Comparison of ENCODE assay signal across 8 cellular contexts in the genomic region with DNA sequence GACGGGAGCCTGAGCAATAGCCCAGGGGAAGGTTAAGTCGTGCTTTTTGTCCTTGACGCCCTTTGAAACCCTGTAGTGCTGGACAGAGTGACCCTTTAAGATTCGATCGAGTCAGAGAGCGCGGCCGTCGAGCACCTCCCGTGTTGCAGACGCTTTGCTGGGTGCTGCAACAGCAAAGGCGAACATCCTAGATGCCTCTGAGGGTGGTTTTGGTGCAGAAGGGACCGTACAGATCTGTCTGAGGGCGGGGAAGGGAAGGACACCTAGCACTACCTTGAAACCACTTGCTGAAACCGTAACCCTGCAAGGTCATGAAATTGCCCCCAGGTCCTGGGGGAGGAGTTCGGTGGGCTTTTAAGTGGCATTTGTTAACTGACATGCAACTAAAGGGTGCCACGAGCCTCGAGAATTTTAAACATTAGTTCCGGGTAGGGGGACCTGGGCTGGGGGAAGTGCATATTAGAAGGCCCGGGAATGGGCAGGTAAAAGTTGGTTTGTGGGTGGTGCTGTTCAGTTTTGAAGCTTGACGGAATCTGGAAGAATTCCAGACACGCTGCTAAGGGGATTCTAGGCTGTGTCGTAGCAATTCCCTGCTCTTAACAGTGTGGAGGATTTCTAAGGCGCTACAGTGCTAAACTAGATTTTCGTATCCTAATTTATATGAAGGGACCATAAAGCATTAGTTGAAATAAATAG. TPM values are rescaled to one million over a fixed set of nuclear protein-coding genes. Genes with fewer than 3 reads are reported as not detected.
DNase-seq lines count a peak whose midpoint lies in the region; ATAC-seq and TF ChIP-seq lines count a peak whose summit lies in the region.

No MANE protein-coding gene starts in this region.

- ATAC-seq in CD4-positive, alpha-beta T cell (ENCODE audit: poor library complexity), result peak; percentile 7
- ATAC-seq in GM19043 (IDR thresholded peaks at IDR 0.05; ENCODE audit: low read depth, unreplicated experiment) (peak; percentile 6), HG03280 (IDR thresholded peaks at IDR 0.05; ENCODE audit: unreplicated experiment) (peak; percentile 23), sciatic nerve (no peak)
- peak; percentile 11 for ATAC-seq in activated naive CD8-positive, alpha-beta T cell treated with anti-CD3 and anti-CD28 coated beads, Interleukin-2, amount 10 ng/mL, durations not matched to agents 7 days and 5 days (ENCODE audit: low read depth)

- no peak for TF ChIP-seq POLR2A in suprapubic skin (IDR thresholded peaks at IDR 0.05)

- H3K36me3 ChIP-seq in suprapubic skin, result no peaks in the 10 kb centered on the region

- intact Hi-C loops in CD4-positive, alpha-beta T cell (cut with DNase I, micrococcal nuclease), result loop anchor here (1.0 to 10.0 kb wide), 2 partner anchors 30 to 374 kb away; a partner anchor contains a TSS
- intact Hi-C loops in sciatic nerve (cut with DNase I), result no loop called here

- CTCF ChIA-PET in CD4-positive, alpha-beta T cell (lab: Charles Lee), result interaction anchor here (1.0 kb wide), 1 partner anchor 29 kb away, joined by 6 read pairs; a partner anchor contains a TSS

- POLR2A ChIA-PET in CD4-positive, alpha-beta T cell (lab: Charles Lee), result interaction anchor here (1.0 to 3.8 kb wide), 18 partner anchors 9 to 1440 kb away, joined by 3 to 135 read pairs (median 4); a partner anchor contains a TSS
- POLR2A ChIA-PET in activated naive CD8-positive, alpha-beta T cell treated with anti-CD3 and anti-CD28 coated beads, Interleukin-2, amount 10 ng/mL, durations not matched to agents 7 days and 5 days (lab: Charles Lee), result interaction anchor here (0.8 to 1.7 kb wide), 11 partner anchors 9 to 348 kb away, joined by 3 to 43 read pairs (median 4); a partner anchor contains a TSS

- no peaks in the 10 kb centered on the region for H3K27me3 Mint-ChIP-seq in CD4-positive, alpha-beta T cell
- H3K27me3 Mint-ChIP-seq in activated naive CD8-positive, alpha-beta T cell treated with anti-CD3 and anti-CD28 coated beads, Interleukin-2, amount 10 ng/mL, durations not matched to agents 7 days and 5 days, result no peaks in the 10 kb centered on the region

- no peak overlapping the region for H3K27ac Mint-ChIP-seq in CD4-positive, alpha-beta T cell
- H3K27ac Mint-ChIP-seq in activated naive CD8-positive, alpha-beta T cell treated with anti-CD3 and anti-CD28 coated beads, Interleukin-2, amount 10 ng/mL, durations not matched to agents 7 days and 5 days, result no peak overlapping the region

- peaks cover 62% of the 10 kb centered on the region for H3K4me1 ChIP-seq in suprapubic skin

- H3K4me3 Mint-ChIP-seq in CD4-positive, alpha-beta T cell, result no peak overlapping the region
- H3K4me3 Mint-ChIP-seq in activated naive CD8-positive, alpha-beta T cell treated with anti-CD3 and anti-CD28 coated beads, Interleukin-2, amount 10 ng/mL, durations not matched to agents 7 days and 5 days, result no peak overlapping the region

- H3K27ac ChIP-seq in CD4-positive, alpha-beta T cell (ENCODE audit: low read depth, low read length), result no peak overlapping the region
- H3K27ac ChIP-seq in suprapubic skin, result peak overlapping the region; percentile 93

- TF ChIP-seq EP300 in suprapubic skin (IDR thresholded peaks at IDR 0.05), result no peak

- peak in 3 of 10 experiments; percentile 3 to 24 (median 5) for DNase-seq in CD4-positive, alpha-beta T cell
- DNase-seq in activated naive CD8-positive, alpha-beta T cell treated with anti-CD3 and anti-CD28 coated beads, Interleukin-2, amount 10 ng/mL, durations not matched to agents 7 days and 5 days, result no peak
- DNase-seq in suprapubic skin (ENCODE audit: low spot score in 2 of 2), result no peak
- no peak for DNase-seq in sciatic nerve (ENCODE audit: low spot score)
- DNase-seq in SKM-1 treated with dmso at 0.1 percent for 144 hours (lab: John Stamatoyannopoulos, UW; ENCODE audit: unreplicated experiment), result no peak

- H3K9me3 ChIP-seq in CD4-positive, alpha-beta T cell (ENCODE audit: control insufficient read depth, low read length), result no peaks in the 10 kb centered on the region
- H3K9me3 ChIP-seq in iPS-18c (ENCODE audit: control insufficient read depth, insufficient read depth, low read length) (no peaks in the 10 kb centered on the region), suprapubic skin (no peaks in the 10 kb centered on the region)

- H3K4me1 Mint-ChIP-seq in CD4-positive, alpha-beta T cell (ENCODE audit: low read depth), result peaks cover 66% of the 10 kb centered on the region
- H3K4me1 Mint-ChIP-seq in activated naive CD8-positive, alpha-beta T cell treated with anti-CD3 and anti-CD28 coated beads, Interleukin-2, amount 10 ng/mL, durations not matched to agents 7 days and 5 days, result peaks cover 43% of the 10 kb centered on the region

- no peaks in the 10 kb centered on the region for H3K9me3 Mint-ChIP-seq in CD4-positive, alpha-beta T cell
- H3K9me3 Mint-ChIP-seq in activated naive CD8-positive, alpha-beta T cell treated with anti-CD3 and anti-CD28 coated beads, Interleukin-2, amount 10 ng/mL, durations not matched to agents 7 days and 5 days, result no peaks in the 10 kb centered on the region

- no peak for TF ChIP-seq CTCF in CD4-positive, alpha-beta T cell (IDR thresholded peaks at IDR 0.05)
- TF ChIP-seq CTCF in suprapubic skin (IDR thresholded peaks at IDR 0.05), result no peak

- 1% methylated on average over 24 of the region's 25 CpGs for WGBS in suprapubic skin

- peaks cover 29% of the 10 kb centered on the region for H3K36me3 Mint-ChIP-seq in CD4-positive, alpha-beta T cell (ENCODE audit: low read depth)
- peaks cover 22% of the 10 kb centered on the region for H3K36me3 Mint-ChIP-seq in activated naive CD8-positive, alpha-beta T cell treated with anti-CD3 and anti-CD28 coated beads, Interleukin-2, amount 10 ng/mL, durations not matched to agents 7 days and 5 days

- peak overlapping the region; percentile 99 for H3K4me3 ChIP-seq in iPS-18c (ENCODE audit: insufficient read depth, low read depth, low read length)
- peak overlapping the region; percentile 98 for H3K4me3 ChIP-seq in suprapubic skin

- no peaks in the 10 kb centered on the region for H3K27me3 ChIP-seq in CD4-positive, alpha-beta T cell (ENCODE audit: control insufficient read depth, insufficient read depth, low read length)
- no peaks in the 10 kb centered on the region for H3K27me3 ChIP-seq in suprapubic skin

RNA-seq across cellular contexts. Expression of a gene that starts 0.8 kb away (rescaled TPM):
- total RNA-seq in CD4-positive, alpha-beta T cell, result 100 to 1,000 TPM; 111 TPM
- 100 to 1,000 TPM; 268 to 273 TPM for total RNA-seq in activated naive CD8-positive, alpha-beta T cell treated with anti-CD3 and anti-CD28 coated beads, Interleukin-2, amount 10 ng/mL, durations not matched to agents 7 days and 5 days
- 100 to 1,000 TPM; 188 to 226 (median 205) TPM for total RNA-seq in suprapubic skin
- 150 TPM for total RNA-seq in sciatic nerve

RNA-seq across cellular contexts. Expression of a gene that starts 1.0 kb away (rescaled TPM):
- total RNA-seq in CD4-positive, alpha-beta T cell, result 1 to 10 TPM; 6.5 to 8.6 TPM
- 10 to 100 TPM; 13.8 to 16.6 TPM for total RNA-seq in activated naive CD8-positive, alpha-beta T cell treated with anti-CD3 and anti-CD28 coated beads, Interleukin-2, amount 10 ng/mL, durations not matched to agents 7 days and 5 days
- total RNA-seq in suprapubic skin (10 to 100 TPM in 1 of 4 donors, 1 to 10 TPM in 3; 2.7 to 13.8 (median 7.5) TPM), sciatic nerve (14.2 TPM)

RNA-seq across cellular contexts. Expression of a gene that starts 29.5 kb away (rescaled TPM):
- total RNA-seq in CD4-positive, alpha-beta T cell, result 10 to 100 TPM; 12.6 to 12.8 TPM
- total RNA-seq in activated naive CD8-positive, alpha-beta T cell treated with anti-CD3 and anti-CD28 coated beads, Interleukin-2, amount 10 ng/mL, durations not matched to agents 7 days and 5 days, result 10 to 100 TPM; 16.2 to 16.8 TPM
- total RNA-seq in suprapubic skin (10 to 100 TPM in 2 of 4 donors, 1 to 10 TPM in 2; 5.6 to 13.3 (median 10.3) TPM), sciatic nerve (13.7 TPM)
